In the genomic region with DNA sequence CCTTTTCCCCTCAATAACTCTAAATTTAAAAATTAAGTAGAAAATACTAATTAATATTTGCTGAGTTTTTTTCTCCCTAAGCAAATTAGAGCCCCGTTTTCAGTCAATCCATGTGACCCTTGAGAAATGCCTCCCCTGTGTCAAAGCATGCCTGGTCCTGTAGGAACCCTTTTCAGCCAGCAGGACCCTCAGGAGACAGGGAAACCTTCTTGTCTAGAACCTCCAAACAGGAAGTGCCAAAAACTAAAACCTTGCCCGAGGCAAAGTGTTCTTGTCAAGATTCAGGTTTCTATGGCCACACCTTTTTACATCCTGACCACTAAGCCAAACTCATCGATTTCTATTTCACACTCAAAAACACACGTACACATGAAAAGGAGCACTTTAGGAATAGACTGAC, we compare ENCODE assay signal across 1 cellular context.
TF ChIP-seq lines count a peak whose summit lies in the region.

No MANE protein-coding gene starts in this region.

TF ChIP-seq in IMR-90, 13 proteins besides CTCF, POLR2A, EP300 and RAD21:
- TF ChIP-seq MXI1 (IDR thresholded peaks at IDR 0.05; ENCODE audit: borderline replicate concordance, low read depth, low read length) (no peak), BHLHE40 (IDR thresholded peaks at IDR 0.05; ENCODE audit: low read depth, low read length) (no peak), CHD1 (IDR thresholded peaks at IDR 0.05; ENCODE audit: low read depth, low read length) (no peak), RFX5 (IDR thresholded peaks at IDR 0.05; ENCODE audit: low read depth, low read length) (no peak), FOS (IDR thresholded peaks at IDR 0.05; ENCODE audit: low read depth, low read length) (no peak), MAZ (IDR thresholded peaks at IDR 0.05; ENCODE audit: borderline replicate concordance, low read depth, low read length) (no peak)
- TF ChIP-seq, protein P1, sequence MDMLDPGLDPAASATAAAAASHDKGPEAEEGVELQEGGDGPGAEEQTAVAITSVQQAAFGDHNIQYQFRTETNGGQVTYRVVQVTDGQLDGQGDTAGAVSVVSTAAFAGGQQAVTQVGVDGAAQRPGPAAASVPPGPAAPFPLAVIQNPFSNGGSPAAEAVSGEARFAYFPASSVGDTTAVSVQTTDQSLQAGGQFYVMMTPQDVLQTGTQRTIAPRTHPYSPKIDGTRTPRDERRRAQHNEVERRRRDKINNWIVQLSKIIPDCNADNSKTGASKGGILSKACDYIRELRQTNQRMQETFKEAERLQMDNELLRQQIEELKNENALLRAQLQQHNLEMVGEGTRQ (IDR thresholded peaks at IDR 0.05; ENCODE audit: low read depth, low read length) = no peak
- TF ChIP-seq, protein P2, sequence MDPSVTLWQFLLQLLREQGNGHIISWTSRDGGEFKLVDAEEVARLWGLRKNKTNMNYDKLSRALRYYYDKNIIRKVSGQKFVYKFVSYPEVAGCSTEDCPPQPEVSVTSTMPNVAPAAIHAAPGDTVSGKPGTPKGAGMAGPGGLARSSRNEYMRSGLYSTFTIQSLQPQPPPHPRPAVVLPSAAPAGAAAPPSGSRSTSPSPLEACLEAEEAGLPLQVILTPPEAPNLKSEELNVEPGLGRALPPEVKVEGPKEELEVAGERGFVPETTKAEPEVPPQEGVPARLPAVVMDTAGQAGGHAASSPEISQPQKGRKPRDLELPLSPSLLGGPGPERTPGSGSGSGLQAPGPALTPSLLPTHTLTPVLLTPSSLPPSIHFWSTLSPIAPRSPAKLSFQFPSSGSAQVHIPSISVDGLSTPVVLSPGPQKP (IDR thresholded peaks at IDR 0.05; ENCODE audit: borderline replicate concordance, low read depth, low read length) = no peak
